Comparison of ENCODE assay signal across 21 cellular contexts in genomic region chr13:31035162-31035951, GRCh38.
DNase-seq lines count a peak whose midpoint lies in the region; ATAC-seq and TF ChIP-seq lines count a peak whose summit lies in the region.
"Had no signal": no experiment of that assay in that cellular context is flagged by ENCODE, and none has a peak within 500 bp of the region (broad histone marks: within the 10 kb centered on the region; RNA-seq: fewer than 3 reads in every experiment).

No MANE protein-coding gene starts in this region.

- peaks cover 12% of the 10 kb centered on the region for H3K36me3 Mint-ChIP-seq in stimulated activated effector memory CD8-positive, alpha-beta T cell treated with anti-CD3 and anti-CD28 coated beads, Interleukin-12 subunit alpha, Interleukin-12 subunit beta, amount 100 ng/mL, for 72 hours
- H3K36me3 Mint-ChIP-seq in chondrocyte (ENCODE audit: low read depth) = peaks cover 2% of the 10 kb centered on the region
- H3K36me3 Mint-ChIP-seq: CD4-positive, CD25-positive, alpha-beta regulatory T cell had no signal

- H2AFZ ChIP-seq in SK-N-SH (ENCODE audit: low read depth) = no peak overlapping the region

- CTCF ChIA-PET in SK-N-SH (lab: Yijun Ruan, JAX) = interaction anchor here (0.6 to 2.9 kb wide), 7 partner anchors 9 to 170 kb away, joined by 3 to 11 read pairs (median 4); no protein-coding TSS in a partner anchor

- H3K4me3 Mint-ChIP-seq in stimulated activated effector memory CD8-positive, alpha-beta T cell treated with anti-CD3 and anti-CD28 coated beads, Interleukin-12 subunit alpha, Interleukin-12 subunit beta, amount 100 ng/mL, for 72 hours = no peak overlapping the region
- no peak overlapping the region for H3K4me3 Mint-ChIP-seq in chondrocyte (ENCODE audit: unreplicated experiment)
- H3K4me3 Mint-ChIP-seq: CD4-positive, CD25-positive, alpha-beta regulatory T cell; stimulated activated naive CD8-positive, alpha-beta T cell treated with anti-CD3 and anti-CD28 coated beads, Interleukin-15, Interleukin-2, amounts not matched to agents 100 ng/mL and 50 ng/mL, for 24 hours had no signal

- H3K9ac ChIP-seq in SK-N-SH = no peak overlapping the region

- no peaks in the 10 kb centered on the region for H3F3A ChIP-seq in SK-N-SH (replicated peaks; ENCODE audit: insufficient read depth)

- no peaks in the 10 kb centered on the region for H3K36me3 ChIP-seq in SK-N-SH (replicated peaks in 1 of 2; ENCODE audit: control insufficient read depth in 1 of 2, insufficient read depth in 2 of 2, low read length in 1 of 2)
- H3K36me3 ChIP-seq: breast epithelium, heart right ventricle, WERI-Rb-1 had no signal

- no peaks in the 10 kb centered on the region for H4K20me1 ChIP-seq in SK-N-SH (ENCODE audit: insufficient read depth)

- H3K4me3 ChIP-seq in SK-N-SH (ENCODE audit: low read depth in 2 of 2, low read length in 1 of 2) = no peak overlapping the region
- H3K4me3 ChIP-seq: breast epithelium, heart right ventricle had no signal

- TF ChIP-seq RAD21 in SK-N-SH (IDR thresholded peaks at IDR 0.05; ENCODE audit: low read length) = no peak

- H3K9me3 Mint-ChIP-seq in stimulated activated effector memory CD8-positive, alpha-beta T cell treated with anti-CD3 and anti-CD28 coated beads, Interleukin-12 subunit alpha, Interleukin-12 subunit beta, amount 100 ng/mL, for 72 hours = no peaks in the 10 kb centered on the region
- H3K9me3 Mint-ChIP-seq in chondrocyte (ENCODE audit: low read depth) = peaks cover 5% of the 10 kb centered on the region

- ATAC-seq in HG02938 (IDR thresholded peaks at IDR 0.05; ENCODE audit: unreplicated experiment) = no peak
- ATAC-seq in stimulated activated effector memory CD8-positive, alpha-beta T cell treated with anti-CD3 and anti-CD28 coated beads, Interleukin-12 subunit alpha, Interleukin-12 subunit beta, amount 100 ng/mL, for 72 hours = no peak

- DNase-seq in AG08395 (ENCODE audit: low spot score) (peak; percentile 34), SK-N-SH (peak; percentile 62), fibroblast of peridontal ligament (ENCODE audit: extremely low read depth) (peak; percentile 41), occipital lobe (lab: John Stamatoyannopoulos, UW) (peak; percentile 59), chondrocyte (ENCODE audit: low spot score) (no peak)
- DNase-seq in stimulated activated effector memory CD8-positive, alpha-beta T cell treated with anti-CD3 and anti-CD28 coated beads, Interleukin-12 subunit alpha, Interleukin-12 subunit beta, amount 100 ng/mL, for 72 hours (ENCODE audit: low spot score in 2 of 2) = no peak
- no peak for DNase-seq in stimulated activated CD4-positive, alpha-beta T cell treated with anti-CD3 and anti-CD28 coated beads, Interleukin-2, amount 100 ng/mL, for 48 hours
- DNase-seq: ACHN; activated CD4-positive, alpha-beta T cell treated with anti-CD3 and anti-CD28 coated beads, Interleukin-2, amount 50 U/mL, for 4 hours; activated effector memory CD4-positive, alpha-beta T cell treated with Interleukin-2 at 50 U/mL for 16 hours; CD4-positive, CD25-positive, alpha-beta regulatory T cell; NCI-H1105; NCI-H2081; NCI-H510A; stimulated activated CD4-positive, alpha-beta T cell treated with anti-CD3 and anti-CD28 coated beads, Interleukin-4, amount 100 ng/mL, for 24 hours; trophoblast cell; WERI-Rb-1 had no signal

- peaks cover 12% of the 10 kb centered on the region for H3K27me3 Mint-ChIP-seq in chondrocyte (ENCODE audit: low read depth)

- H3K27ac ChIP-seq in SK-N-SH (ENCODE audit: low read depth in 2 of 2, low read length in 1 of 2) = peak overlapping the region in 1 of 2 experiments; percentile 30; a peak in 1 of 4 replicates
- H3K27ac ChIP-seq: breast epithelium, heart right ventricle, WERI-Rb-1 had no signal

- H3K9me3 ChIP-seq in SK-N-SH = no peaks in the 10 kb centered on the region
- H3K9me3 ChIP-seq: breast epithelium, heart right ventricle had no signal

- POLR2A ChIA-PET in SK-N-SH (lab: Yijun Ruan, JAX) = no interaction called here

- peaks cover 0 to 20% of the 10 kb centered on the region in 2 experiments; a peak in 1 of 4 replicates for H3K4me1 ChIP-seq in SK-N-SH (ENCODE audit: control insufficient read depth in 1 of 2, insufficient read depth in 2 of 2, low read depth in 1 of 2, low read length in 1 of 2)
- H3K4me1 ChIP-seq: breast epithelium had no signal

- whole genome bisulfite sequencing in SK-N-SH (ENCODE audit: low lambda C conversion rate) = 55% methylated on average over 13 of the region's 14 CpGs

- peak in 1 of 2 experiments; percentile 29; a peak in 1 of 4 replicates for TF ChIP-seq EP300 in SK-N-SH (IDR thresholded peaks at IDR 0.05; ENCODE audit: borderline replicate concordance in 1 of 2, low read depth in 1 of 2, low read length in 1 of 2)

- no peak overlapping the region for H3K4me2 ChIP-seq in SK-N-SH

- no peaks in the 10 kb centered on the region for H3K79me2 ChIP-seq in SK-N-SH (ENCODE audit: insufficient read depth)

- no peak for TF ChIP-seq CTCF in SK-N-SH (IDR thresholded peaks at IDR 0.05)
- no peak for TF ChIP-seq CTCF in chondrocyte (IDR thresholded peaks at IDR 0.05)

- H3K4me1 Mint-ChIP-seq in stimulated activated effector memory CD8-positive, alpha-beta T cell treated with anti-CD3 and anti-CD28 coated beads, Interleukin-12 subunit alpha, Interleukin-12 subunit beta, amount 100 ng/mL, for 72 hours = peaks cover 30% of the 10 kb centered on the region
- peaks cover 14% of the 10 kb centered on the region for H3K4me1 Mint-ChIP-seq in chondrocyte (ENCODE audit: low read depth)

- no peaks in the 10 kb centered on the region for H3K27me3 ChIP-seq in SK-N-SH (ENCODE audit: insufficient read depth)
- H3K27me3 ChIP-seq: breast epithelium had no signal

- no peak overlapping the region for H3K27ac Mint-ChIP-seq in stimulated activated effector memory CD8-positive, alpha-beta T cell treated with anti-CD3 and anti-CD28 coated beads, Interleukin-12 subunit alpha, Interleukin-12 subunit beta, amount 100 ng/mL, for 72 hours
- no peak overlapping the region for H3K27ac Mint-ChIP-seq in chondrocyte (ENCODE audit: unreplicated experiment)
- H3K27ac Mint-ChIP-seq: CD4-positive, CD25-positive, alpha-beta regulatory T cell; stimulated activated naive CD8-positive, alpha-beta T cell treated with anti-CD3 and anti-CD28 coated beads, Interleukin-15, Interleukin-2, amounts not matched to agents 100 ng/mL and 50 ng/mL, for 24 hours had no signal

- no peaks in the 10 kb centered on the region for H3K9me2 ChIP-seq in SK-N-SH

TF ChIP-seq in SK-N-SH, 30 proteins besides CTCF, POLR2A, EP300 and RAD21 (continues in another document):
- TF ChIP-seq RFX5 (IDR thresholded peaks at IDR 0.05; ENCODE audit: low read length) = no peak
- peak; percentile 26; the same call in 1 of the 2 replicates for TF ChIP-seq NFIC (IDR thresholded peaks at IDR 0.05; ENCODE audit: borderline replicate concordance)
- TF ChIP-seq GABPA (IDR thresholded peaks at IDR 0.05; ENCODE audit: low read depth) = no peak
- TF ChIP-seq NRF1 (IDR thresholded peaks at IDR 0.05; ENCODE audit: low read depth, low read length) = no peak
- no peak for TF ChIP-seq JUND (IDR thresholded peaks at IDR 0.05)
- TF ChIP-seq MEF2A (IDR thresholded peaks at IDR 0.05; ENCODE audit: borderline replicate concordance, low read depth) = no peak
- TF ChIP-seq IRF3 (IDR thresholded peaks at IDR 0.05; ENCODE audit: low read depth, low read length) = no peak
- no peak for TF ChIP-seq EZH2phosphoT487 (IDR thresholded peaks at IDR 0.05; ENCODE audit: borderline replicate concordance, low read depth)
- TF ChIP-seq FOXM1 (IDR thresholded peaks at IDR 0.05; ENCODE audit: low read depth) = no peak
- TF ChIP-seq RXRA (IDR thresholded peaks at IDR 0.05; ENCODE audit: borderline replicate concordance, low read depth) = no peak
- TF ChIP-seq ZBTB33 (IDR thresholded peaks at IDR 0.05; ENCODE audit: borderline replicate concordance, low read depth) = no peak
- no peak for TF ChIP-seq SIN3A (IDR thresholded peaks at IDR 0.05; ENCODE audit: borderline replicate concordance, low read depth, low read length)
- peak; percentile 52 for TF ChIP-seq PBX3 (IDR thresholded peaks at IDR 0.05)
- TF ChIP-seq CHD2 (IDR thresholded peaks at IDR 0.05; ENCODE audit: low read length, partially characterized antibody) = no peak
- TF ChIP-seq TAF1 (IDR thresholded peaks at IDR 0.05; ENCODE audit: borderline replicate concordance, low read depth, low read length) = no peak
- no peak for TF ChIP-seq FOSL2 (IDR thresholded peaks at IDR 0.05; ENCODE audit: borderline replicate concordance, low read depth)

Comparison
In these comparisons a context has a peak if more than half of its experiments do, and no peak if none do; other contexts are left out.
1. DNase-seq: peak in AG08395 (single experiment), SK-N-SH (single experiment), fibroblast of peridontal ligament (single experiment) and occipital lobe (single experiment); none in stimulated activated effector memory CD8-positive, alpha-beta T cell treated with anti-CD3 and anti-CD28 coated beads, Interleukin-12 subunit alpha, Interleukin-12 subunit beta, amount 100 ng/mL, for 72 hours (0 of 2), stimulated activated CD4-positive, alpha-beta T cell treated with anti-CD3 and anti-CD28 coated beads, Interleukin-2, amount 100 ng/mL, for 48 hours (0 of 2) and chondrocyte (single experiment).